In genomic region chr16:29227756-29228663, GRCh38 we compare ENCODE assay signal across 7 cellular contexts.
DNase-seq lines count a peak whose midpoint lies in the region; FAIRE-seq and TF ChIP-seq lines count a peak whose summit lies in the region.
"Not testable (repeated sequence)": the region's sequence is repeated elsewhere in the genome, so short reads cannot be mapped to it uniquely, and the experiment has no call there.

No MANE protein-coding gene starts in this region.

- H3K9me2 ChIP-seq in OCI-LY7 (ENCODE audit: insufficient read depth, low read length) = not testable (repeated sequence)

- not testable (repeated sequence) for FAIRE-seq in kidney (lab: Jason Lieb, UNC); small intestine (lab: Jason Lieb, UNC)

- CTCF ChIA-PET in OCI-LY7 (lab: Charles Lee; ENCODE audit: unreplicated experiment); activated CD4-positive, alpha-beta memory T cell treated with anti-CD3 and anti-CD28 coated beads for 36 hours (lab: Charles Lee): not testable (repeated sequence)

- not testable (repeated sequence) for H3K4me2 ChIP-seq in OCI-LY7 (ENCODE audit: low read length)

- H3K27me3 ChIP-seq in small intestine (ENCODE audit: control insufficient read depth in 2 of 2, insufficient read depth in 2 of 2, low read length in 2 of 2) = not testable (repeated sequence)

- H4K20me1 ChIP-seq in OCI-LY7 (ENCODE audit: insufficient read depth, low read length) = not testable (repeated sequence)

- not testable (repeated sequence) for H3K27ac Mint-ChIP-seq in activated CD4-positive, alpha-beta memory T cell treated with anti-CD3 and anti-CD28 coated beads for 36 hours

- not testable (repeated sequence) for H3K9me3 ChIP-seq in OCI-LY7 (ENCODE audit: low read length); kidney (ENCODE audit: control insufficient read depth in 1 of 2, low read length in 2 of 2); small intestine (ENCODE audit: control insufficient read depth, low read depth)

- H3K27ac ChIP-seq in OCI-LY7 (ENCODE audit: low read depth, low read length, poor library complexity, severe bottlenecking); kidney (ENCODE audit: low read depth in 2 of 2, low read length in 2 of 2): not testable (repeated sequence)
- H3K27ac ChIP-seq in small intestine (ENCODE audit: low read depth in 1 of 2, low read length in 1 of 2) = peak overlapping the region in 1 of 2 donors; percentile 27

- intact Hi-C loops in OCI-LY7 (cut with micrococcal nuclease; ENCODE audit: unreplicated experiment); activated CD4-positive, alpha-beta memory T cell treated with anti-CD3 and anti-CD28 coated beads for 36 hours (cut with micrococcal nuclease); kidney (cut with DNase I): not testable (repeated sequence)

- peaks cover 13% of the 10 kb centered on the region for H3K4me1 Mint-ChIP-seq in activated CD4-positive, alpha-beta memory T cell treated with anti-CD3 and anti-CD28 coated beads for 36 hours (ENCODE audit: low read depth)

- 27 to 46% (median 30%) methylated on average over 12 to 18 of the region's 20 CpGs for WGBS in small intestine, 3 donors

- not testable (repeated sequence) for BruUV-seq in OCI-LY7 (replicated peaks; lab: Mats Ljungman, UMichigan)

- H2AFZ ChIP-seq in OCI-LY7 (ENCODE audit: low read length) = not testable (repeated sequence)

- H3K4me1 ChIP-seq in OCI-LY7 (ENCODE audit: insufficient read depth, low read length, poor library complexity, severe bottlenecking); kidney (ENCODE audit: control insufficient read depth in 1 of 2, insufficient read depth in 1 of 2, low read depth in 1 of 2, low read length in 2 of 2); small intestine (ENCODE audit: control insufficient read depth in 2 of 2, insufficient read depth in 1 of 2, low read depth in 1 of 2, low read length in 1 of 2): not testable (repeated sequence)

- TF ChIP-seq CTCF in GM12873 (IDR thresholded peaks at IDR 0.05; ENCODE audit: insufficient read depth, low read depth, low read length, missing control alignments) = peak; percentile 59
- peak; percentile 52 for TF ChIP-seq CTCF in OCI-LY7 (conservative IDR thresholded peaks at IDR 0.05; ENCODE audit: low read length)
- TF ChIP-seq CTCF in kidney (IDR thresholded peaks at IDR 0.05; ENCODE audit: borderline replicate concordance, extremely low read depth, insufficient read depth) = peak; percentile 58

- not testable (repeated sequence) for H3K27me3 Mint-ChIP-seq in activated CD4-positive, alpha-beta memory T cell treated with anti-CD3 and anti-CD28 coated beads for 36 hours

- H3K9me3 Mint-ChIP-seq in activated CD4-positive, alpha-beta memory T cell treated with anti-CD3 and anti-CD28 coated beads for 36 hours = not testable (repeated sequence)

- DNase-seq in LHCN-M2 (ENCODE audit: low read depth) (peak; percentile 14), OCI-LY7 (ENCODE audit: low spot score) (peak; percentile 77), cerebellar cortex (ENCODE audit: low spot score) (peak; percentile 65), small intestine (peak; percentile 64)
- DNase-seq in activated CD4-positive, alpha-beta memory T cell treated with anti-CD3 and anti-CD28 coated beads for 36 hours = peak; percentile 71
- DNase-seq in kidney = not testable (repeated sequence)

- not testable (repeated sequence) for H3K79me2 ChIP-seq in OCI-LY7 (ENCODE audit: insufficient read depth, low read depth, low read length)

- POLR2A ChIA-PET in OCI-LY7 (lab: Charles Lee); activated CD4-positive, alpha-beta memory T cell treated with anti-CD3 and anti-CD28 coated beads for 36 hours (lab: Charles Lee): not testable (repeated sequence)

- not testable (repeated sequence) for H3K36me3 ChIP-seq in OCI-LY7 (ENCODE audit: insufficient read depth, low read length); kidney (ENCODE audit: control insufficient read depth in 1 of 2, insufficient read depth in 2 of 2, low read length in 2 of 2); small intestine (ENCODE audit: control insufficient read depth in 2 of 2, insufficient read depth in 2 of 2, low read length in 2 of 2)

- H3K36me3 Mint-ChIP-seq in activated CD4-positive, alpha-beta memory T cell treated with anti-CD3 and anti-CD28 coated beads for 36 hours = not testable (repeated sequence)

- H3K4me3 Mint-ChIP-seq in activated CD4-positive, alpha-beta memory T cell treated with anti-CD3 and anti-CD28 coated beads for 36 hours = not testable (repeated sequence)

- H3K4me3 ChIP-seq in OCI-LY7 (ENCODE audit: low read depth, low read length, poor library complexity, severe bottlenecking); kidney (ENCODE audit: low read length in 2 of 2); small intestine (ENCODE audit: low read depth in 1 of 2, low read length in 2 of 2): not testable (repeated sequence)

- not testable (repeated sequence) for H3K9ac ChIP-seq in kidney (ENCODE audit: low read length in 2 of 2)
